Comparison of ENCODE assay signal across 8 cellular contexts in the genomic region with DNA sequence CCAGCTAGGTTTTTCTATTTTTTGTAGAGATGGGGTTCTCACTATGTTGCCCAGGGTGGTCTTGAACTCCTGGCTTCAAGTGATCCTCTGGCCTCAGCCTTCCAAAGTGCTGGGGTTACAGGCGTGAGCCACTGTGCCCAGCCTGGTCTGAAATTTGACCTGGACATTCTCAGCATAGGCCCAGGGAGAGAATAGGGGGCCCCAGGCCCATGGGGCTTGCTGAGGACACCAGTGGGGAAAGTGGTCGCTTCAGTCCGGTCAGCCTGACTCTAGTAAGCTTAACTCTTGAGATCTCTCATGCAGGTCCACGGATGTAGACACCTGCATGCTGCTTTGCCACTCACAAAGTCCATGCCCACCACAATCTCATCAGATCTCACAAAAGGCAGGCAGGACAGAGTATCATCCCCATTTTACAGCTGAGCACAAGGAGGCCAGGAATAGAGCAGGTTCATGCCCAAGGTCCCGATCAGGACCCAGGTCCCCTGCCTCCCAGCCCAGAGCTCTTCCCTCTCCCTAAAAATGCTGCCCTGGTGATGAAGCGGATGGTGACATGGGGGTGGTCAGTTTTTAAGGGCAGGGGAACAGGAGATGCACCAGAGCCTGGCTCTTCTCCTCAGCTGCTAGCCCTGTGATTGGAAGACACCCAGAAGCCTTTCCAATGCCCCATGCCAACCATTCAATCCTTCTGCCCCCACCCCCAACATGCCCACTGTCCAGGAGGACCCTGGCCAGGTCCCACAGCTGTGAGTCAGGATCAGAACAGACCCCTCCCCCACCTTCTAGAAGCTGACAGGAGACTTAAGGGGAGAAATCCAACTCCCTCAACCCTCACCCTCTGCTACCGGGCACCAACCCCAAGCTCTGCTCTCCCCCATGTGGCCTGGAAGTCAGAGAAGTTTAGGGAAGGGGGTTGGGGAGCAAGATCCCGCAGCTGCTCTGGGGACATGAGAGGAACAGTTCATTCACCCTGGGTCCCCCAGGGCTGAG. TPM values are rescaled to one million over a fixed set of nuclear protein-coding genes. Genes with fewer than 3 reads are reported as not detected.
DNase-seq lines count a peak whose midpoint lies in the region; ATAC-seq and TF ChIP-seq lines count a peak whose summit lies in the region.

No MANE protein-coding gene starts in this region.

- H3K4me1 ChIP-seq in mononuclear cell (ENCODE audit: insufficient read depth, low read length): peaks cover 65% of the 10 kb centered on the region

- TF ChIP-seq POLR2A in GM18505 (IDR thresholded peaks at IDR 0.05; ENCODE audit: borderline replicate concordance, extremely low read depth, insufficient read depth, insufficient read length): no peak

- no peak for TF ChIP-seq CTCF in AG04450 (IDR thresholded peaks at IDR 0.05; ENCODE audit: low read depth, low read length)
- no peak for TF ChIP-seq CTCF in HL-60 (IDR thresholded peaks at IDR 0.05; ENCODE audit: insufficient read depth, low read length)

- DNase-seq in AG04450 (ENCODE audit: low read depth, low spot score): no peak
- DNase-seq in HL-60 (ENCODE audit: low read depth in 1 of 2, low spot score in 1 of 2): no peak
- peak in 2 of 61 donors; percentile 37 to 44 for DNase-seq in caudate nucleus (lab: John Stamatoyannopoulos, UW)
- no peak for DNase-seq in SKM-1 (lab: John Stamatoyannopoulos, UW; ENCODE audit: unreplicated experiment)

- POLR2A ChIA-PET in AG04450 (lab: Yijun Ruan, JAX): interaction anchor here (1.6 kb wide), 1 partner anchor 9 kb away, joined by 10 read pairs; a partner anchor contains a TSS

- H3K9me3 ChIP-seq in AG04450 (ENCODE audit: control insufficient read depth, insufficient read depth, low read length) (no peaks in the 10 kb centered on the region; the same call in 1 of the 2 replicates), mononuclear cell (ENCODE audit: low read depth, low read length) (no peaks in the 10 kb centered on the region)

- peak overlapping the region; percentile 71 for H3K4me3 ChIP-seq in AG04450 (ENCODE audit: low read depth, low read length)
- H3K4me3 ChIP-seq in HL-60 (replicated peaks; ENCODE audit: insufficient read depth, low read length): peak overlapping the region; percentile 60
- peak overlapping the region; percentile 55 for H3K4me3 ChIP-seq in mononuclear cell (ENCODE audit: low read length)

- H3K27ac ChIP-seq in AG04450 (ENCODE audit: low read depth, low read length) (peak overlapping the region; percentile 39), HL-60 (replicated peaks) (peak overlapping the region; percentile 73), caudate nucleus (ENCODE audit: low read depth, low read length) (peak overlapping the region; percentile 48)

- H3K27me3 ChIP-seq in AG04450 (ENCODE audit: control insufficient read depth, insufficient read depth, low read length) (no peaks in the 10 kb centered on the region), HL-60 (ENCODE audit: insufficient read depth, poor library complexity, severe bottlenecking) (no peaks in the 10 kb centered on the region), mononuclear cell (ENCODE audit: insufficient read depth, low read length) (no peaks in the 10 kb centered on the region)

- ATAC-seq in HG03432 (IDR thresholded peaks at IDR 0.05; ENCODE audit: unreplicated experiment): no peak
- ATAC-seq in GM18909 (IDR thresholded peaks at IDR 0.05; ENCODE audit: poor library complexity, unreplicated experiment): no peak
- no peak for ATAC-seq in GM18505 (IDR thresholded peaks at IDR 0.05; ENCODE audit: unreplicated experiment)

- CTCF ChIA-PET in AG04450 (lab: Charles Lee): interaction anchor here (0.7 to 6.2 kb wide), 3 partner anchors 13 to 400 kb away, joined by 3 to 44 read pairs (median 5); a partner anchor contains a TSS

RNA-seq across cellular contexts. Expression of a gene that starts 1.8 kb away (rescaled TPM):
- 10.0 and 13.5 TPM in 2 replicates for polyA plus RNA-seq in AG04450 (2011; rRNA removed)
- polyA minus RNA-seq in AG04450 (2011; rRNA and poly(A)+ RNA removed): 37.2 and 41.7 TPM in 2 replicates
- total RNA-seq in mononuclear cell: 8.3 TPM

RNA-seq across cellular contexts. Expression of a gene that starts 9.0 kb away (rescaled TPM):
- polyA plus RNA-seq in AG04450 (2011; rRNA removed): 32.9 and 43.8 TPM in 2 replicates
- 14.8 and 18.5 TPM in 2 replicates for polyA minus RNA-seq in AG04450 (2011; rRNA and poly(A)+ RNA removed)
- 18.2 TPM for total RNA-seq in mononuclear cell

RNA-seq across cellular contexts. Expression of a gene that starts 13.7 kb away (rescaled TPM):
- polyA plus RNA-seq in AG04450 (2011; rRNA removed): 60.0 and 76.1 TPM in 2 replicates
- 45.1 and 58.7 TPM in 2 replicates for polyA minus RNA-seq in AG04450 (2011; rRNA and poly(A)+ RNA removed)
- total RNA-seq in mononuclear cell: 65.1 TPM

RNA-seq across cellular contexts. Expression of a gene that starts 43.0 kb away (rescaled TPM):
- polyA plus RNA-seq in AG04450 (2011; rRNA removed): not detected in 2 replicates
- not detected in 2 replicates for polyA minus RNA-seq in AG04450 (2011; rRNA and poly(A)+ RNA removed)
- 0.10 TPM for total RNA-seq in mononuclear cell

RNA-seq across cellular contexts. Expression of a gene that starts 56.7 kb away (rescaled TPM):
- 20.1 and 21.9 TPM in 2 replicates for polyA plus RNA-seq in AG04450 (2011; rRNA removed)
- polyA minus RNA-seq in AG04450 (2011; rRNA and poly(A)+ RNA removed): 26.8 and 28.5 TPM in 2 replicates
- 18.6 TPM for total RNA-seq in mononuclear cell
